ENCODE assay signal across 8 cellular contexts in genomic region chr4:184474261-184475095, GRCh38.
DNase-seq lines count a peak whose midpoint lies in the region; ATAC-seq and TF ChIP-seq lines count a peak whose summit lies in the region.

IRF2 (minus strand) TSS chr4:184474550; CDS start chr4:184429064, 45,486 bp downstream.

- peak within 1 kb of the TSS; percentile 99 for H3K4me3 Mint-ChIP-seq in central memory CD8-positive, alpha-beta T cell

- H3K27me3 Mint-ChIP-seq in central memory CD8-positive, alpha-beta T cell = no peaks in the 10 kb centered on the region

- H3K27ac Mint-ChIP-seq in central memory CD8-positive, alpha-beta T cell (ENCODE audit: low read depth) = peak within 1 kb of the TSS; percentile 98

- H3K36me3 Mint-ChIP-seq in central memory CD8-positive, alpha-beta T cell (ENCODE audit: insufficient read depth) = peaks cover 32% of the 10 kb centered on the region

- ATAC-seq in GM19035 (IDR thresholded peaks at IDR 0.05; ENCODE audit: unreplicated experiment) (peak; percentile 60), HG03342 (IDR thresholded peaks at IDR 0.05; ENCODE audit: unreplicated experiment) (peak; percentile 64)
- peak; percentile 66 to 73 for ATAC-seq in activated CD4-positive, CD25-positive, alpha-beta regulatory T cell treated with anti-CD3 and anti-CD28 coated beads, Interleukin-2, amount 50 U/mL, for 24 hours
- peak; percentile 75 for ATAC-seq in central memory CD8-positive, alpha-beta T cell (replicated peaks; ENCODE audit: extremely low read depth, poor library complexity, severe bottlenecking)

- peaks cover 53% of the 10 kb centered on the region for H3K4me1 Mint-ChIP-seq in central memory CD8-positive, alpha-beta T cell

- no peak for TF ChIP-seq CTCF in AG09319 (IDR thresholded peaks at IDR 0.05; ENCODE audit: low read depth, low read length)

- H3K9me3 Mint-ChIP-seq in central memory CD8-positive, alpha-beta T cell = no peaks in the 10 kb centered on the region

- peak; percentile 97 for DNase-seq in AG09319 (ENCODE audit: extremely low read depth, low read depth)
- DNase-seq in NCI-H345 treated with DMSO at 0.1 percent for 48 hours (lab: John Stamatoyannopoulos, UW; ENCODE audit: unreplicated experiment) = peak; percentile 58
- DNase-seq in central memory CD8-positive, alpha-beta T cell (ENCODE audit: low spot score in 2 of 2) = peak; percentile 85 to 91
- DNase-seq in iris pigment epithelial cell (ENCODE audit: low read depth) = peak; percentile 99
- DNase-seq in stimulated activated CD4-positive, alpha-beta T cell treated with anti-CD3 and anti-CD28 coated beads, Interleukin-12 subunit alpha, Interleukin-12 subunit beta, amount 100 ng/mL, for 24 hours (ENCODE audit: low read depth in 2 of 2) = peak; percentile 92 to 95

Comparison
In these comparisons a context has a peak if more than half of its experiments do, and no peak if none do; other contexts are left out.
1. Peak in every context shown above with its lines: DNase-seq and ATAC-seq.